28 cellular contexts compared by ENCODE assay signal in genomic region chr3:73144828-73145227, GRCh38.
"Had no signal": no experiment of that assay in that cellular context is flagged by ENCODE, and none has a peak within 500 bp of the region (broad histone marks: within the 10 kb centered on the region; RNA-seq: fewer than 3 reads in every experiment).

No MANE protein-coding gene starts in this region.

- H3K4me1 Mint-ChIP-seq: immature natural killer cell; naive thymus-derived CD8-positive, alpha-beta T cell; stimulated activated memory B cell treated with anti-CD40 and anti-IgM and Interleukin-4, amounts not matched to agents 10 μg/mL and 1 μg/mL and 100 μg/mL, for 72 hours; stimulated activated naive CD8-positive, alpha-beta T cell treated with anti-CD3 and anti-CD28 coated beads, Interleukin-15, amount 100 ng/mL, for 72 hours had no signal

- H3K27me3 ChIP-seq: neural progenitor cell, neutrophil, pancreas, right lobe of liver, tibial nerve, uterus had no signal

- DNase-seq: hypothalamus; immature natural killer cell; kidney; lower lobe of right lung; mammary epithelial cell; mesenchymal stem cell; naive thymus-derived CD8-positive, alpha-beta T cell; occipital lobe; pancreas; posterior cingulate gyrus; retina; right lobe of liver; stimulated activated CD4-positive, alpha-beta T cell treated with anti-CD3 and anti-CD28 coated beads, Interleukin-1b, Interleukin-23, amount 100 ng/mL, for 48 hours; stimulated activated CD4-positive, alpha-beta T cell treated with anti-CD3 and anti-CD28 coated beads, Interleukin-2, amount 100 ng/mL, for 48 hours; stimulated activated CD4-positive, alpha-beta T cell treated with anti-CD3 and anti-CD28 coated beads, Interleukin-4, amount 100 ng/mL, for 4 hours; stimulated activated CD8-positive, alpha-beta memory T cell treated with anti-CD3 and anti-CD28 coated beads, Interleukin-4, amount 100 ng/mL, for 48 hours; stimulated activated naive CD4-positive, alpha-beta T cell treated with Interleukin-2 at 50 U/mL for 16 hours; stimulated activated naive CD8-positive, alpha-beta T cell treated with anti-CD3 and anti-CD28 coated beads, Interleukin-15, amount 100 ng/mL, for 72 hours; substantia nigra; uterus had no signal

- H3K4me1 ChIP-seq: uterus had no signal

- H3K27ac ChIP-seq: neural progenitor cell, neutrophil, pancreas, prostate gland, right lobe of liver, uterus had no signal

- H3K36me3 Mint-ChIP-seq: immature natural killer cell; naive thymus-derived CD8-positive, alpha-beta T cell; neural progenitor cell; stimulated activated memory B cell treated with anti-CD40 and anti-IgM and Interleukin-4, amounts not matched to agents 10 μg/mL and 1 μg/mL and 100 μg/mL, for 72 hours had no signal

- H3K9me3 ChIP-seq: lower lobe of right lung, neutrophil, pancreas, prostate gland, right lobe of liver, tibial nerve, uterus had no signal

- H3K27me3 Mint-ChIP-seq: type B pancreatic cell had no signal

- H3K27ac Mint-ChIP-seq: immature natural killer cell; naive thymus-derived CD8-positive, alpha-beta T cell; neural progenitor cell; stimulated activated memory B cell treated with anti-CD40 and anti-IgM and Interleukin-4, amounts not matched to agents 10 μg/mL and 1 μg/mL and 100 μg/mL, for 72 hours; stimulated activated naive CD8-positive, alpha-beta T cell treated with anti-CD3 and anti-CD28 coated beads, Interleukin-15, amount 100 ng/mL, for 72 hours; type B pancreatic cell had no signal

- H3K4me3 Mint-ChIP-seq: immature natural killer cell; naive thymus-derived CD8-positive, alpha-beta T cell; nephron; neural progenitor cell; stimulated activated memory B cell treated with anti-CD40 and anti-IgM and Interleukin-4, amounts not matched to agents 10 μg/mL and 1 μg/mL and 100 μg/mL, for 72 hours; stimulated activated naive CD8-positive, alpha-beta T cell treated with anti-CD3 and anti-CD28 coated beads, Interleukin-15, amount 100 ng/mL, for 72 hours; type B pancreatic cell had no signal

- ATAC-seq: naive thymus-derived CD8-positive, alpha-beta T cell; pancreas; stimulated activated naive CD8-positive, alpha-beta T cell treated with anti-CD3 and anti-CD28 coated beads, Interleukin-15, amount 100 ng/mL, for 72 hours had no signal

- H3K36me3 ChIP-seq: lower lobe of right lung, neural progenitor cell, neutrophil, pancreas, prostate gland, right lobe of liver, tibial nerve, uterus had no signal

- H3K9me3 Mint-ChIP-seq: naive thymus-derived CD8-positive, alpha-beta T cell; nephron; neural progenitor cell; stimulated activated naive CD8-positive, alpha-beta T cell treated with anti-CD3 and anti-CD28 coated beads, Interleukin-15, amount 100 ng/mL, for 72 hours had no signal

- H3K4me3 ChIP-seq: lower lobe of right lung, neural progenitor cell, pancreas, prostate gland, right lobe of liver, smooth muscle cell, tibial nerve, uterus had no signal
